In the genomic region with DNA sequence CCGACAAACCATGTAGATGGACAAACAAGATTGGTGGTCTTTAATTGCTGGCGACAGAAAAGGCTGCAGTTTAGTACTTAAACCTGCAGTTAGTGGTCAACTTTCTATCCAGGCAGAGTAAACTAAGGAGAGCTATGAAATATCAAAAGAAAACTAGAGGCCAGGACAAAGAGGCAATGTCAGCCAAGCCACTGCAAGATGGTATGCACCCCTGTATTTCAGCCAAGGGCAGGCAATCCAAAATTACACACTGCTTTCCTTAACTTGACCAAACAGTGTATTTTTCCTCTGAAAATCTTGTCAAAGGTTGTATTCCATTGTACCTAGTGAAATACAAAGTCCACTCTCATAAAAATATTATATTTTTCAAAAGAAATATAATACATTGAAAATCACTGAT, we compare ENCODE assay signal across 26 cellular contexts. TPM values are rescaled to one million over a fixed set of nuclear protein-coding genes. Genes with fewer than 3 reads are reported as not detected.
A peak's percentile ranks its signal among the peaks of the same experiment; 100 is the strongest.
DNase-seq lines count a peak whose midpoint lies in the region; ATAC-seq, FAIRE-seq and TF ChIP-seq lines count a peak whose summit lies in the region.
"Had no signal": no experiment of that assay in that cellular context is flagged by ENCODE, and none has a peak within 500 bp of the region (broad histone marks: within the 10 kb centered on the region; RNA-seq: fewer than 3 reads in every experiment).

No MANE protein-coding gene starts in this region.

- no peak overlapping the region for H3K4me2 ChIP-seq in GM12878 (ENCODE audit: control insufficient read depth, insufficient read depth)
- H3K4me2 ChIP-seq: BLaER1 treated with 17β-estradiol and CSF1 and Interleukin-3, amounts not matched to agents 10 nM and 100 nM; KMS-11 had no signal

- TF ChIP-seq POLR2A in GM12878 (IDR thresholded peaks at IDR 0.05; ENCODE audit: low read depth, low read length): no peak

- H3K4me1 Mint-ChIP-seq in activated CD8-positive, alpha-beta T cell treated with anti-CD3 and anti-CD28 coated beads for 36 hours (ENCODE audit: low read depth): peaks cover 39% of the 10 kb centered on the region
- peaks cover 22% of the 10 kb centered on the region for H3K4me1 Mint-ChIP-seq in activated CD8-positive, alpha-beta T cell treated with anti-CD3 and anti-CD28 coated beads, Interleukin-2, amount 10 ng/mL, durations not matched to agents 7 days and 5 days (ENCODE audit: low read depth)
- H3K4me1 Mint-ChIP-seq in T-helper 17 cell: peaks cover 6% of the 10 kb centered on the region
- peaks cover 9% of the 10 kb centered on the region for H3K4me1 Mint-ChIP-seq in stimulated activated memory B cell treated with anti-CD40 and anti-IgM and Interleukin-4, amounts not matched to agents 10 μg/mL and 1 μg/mL and 100 μg/mL, for 72 hours

- no peak for TF ChIP-seq EP300 in GM12878 (IDR thresholded peaks at IDR 0.05; ENCODE audit: borderline replicate concordance in 1 of 2, control insufficient read depth in 1 of 2, low read depth in 2 of 2, low read length in 2 of 2)

- BruUV-seq in GM12878 (replicated peaks; lab: Mats Ljungman, UMichigan): TSS peak; percentile 29

- no peak overlapping the region for H3K9ac ChIP-seq in GM12878 (ENCODE audit: control insufficient read depth, insufficient read depth, low read length)
- H3K9ac ChIP-seq: BLaER1 treated with 17β-estradiol and CSF1 and Interleukin-3, amounts not matched to agents 10 nM and 100 nM; KMS-11 had no signal

- in situ Hi-C loops in GM12878 (cut with MboI): no loop called here

- H3K36me3 ChIP-seq in left ventricle myocardium inferior (peaks cover 61% of the 10 kb centered on the region), right atrium auricular region (peaks cover 54% of the 10 kb centered on the region), GM12878 (ENCODE audit: control insufficient read depth in 2 of 2, insufficient read depth in 2 of 2, low read length in 1 of 2) (peaks cover 10 to 22% of the 10 kb centered on the region in 2 experiments)

- no peak for TF ChIP-seq CTCF in activated CD8-positive, alpha-beta T cell treated with anti-CD3 and anti-CD28 coated beads for 36 hours (IDR thresholded peaks at IDR 0.05)
- TF ChIP-seq CTCF in left ventricle myocardium inferior (IDR thresholded peaks at IDR 0.05; ENCODE audit: borderline replicate concordance) (no peak), right atrium auricular region (IDR thresholded peaks at IDR 0.05) (no peak), GM12878 (IDR thresholded peaks at IDR 0.05 in 2 of 3, conservative IDR thresholded peaks at IDR 0.05 in 1 of 3; ENCODE audit: control insufficient read depth in 2 of 3, extremely low read depth in 1 of 3, insufficient read depth in 1 of 3, low read depth in 3 of 3, low read length in 3 of 3) (no peak)

- no peaks in the 10 kb centered on the region for H3K27me3 Mint-ChIP-seq in activated CD8-positive, alpha-beta T cell treated with anti-CD3 and anti-CD28 coated beads for 36 hours
- no peaks in the 10 kb centered on the region for H3K27me3 Mint-ChIP-seq in activated CD8-positive, alpha-beta T cell treated with anti-CD3 and anti-CD28 coated beads, Interleukin-2, amount 10 ng/mL, durations not matched to agents 7 days and 5 days (ENCODE audit: low read depth)
- no peaks in the 10 kb centered on the region for H3K27me3 Mint-ChIP-seq in T-helper 17 cell
- H3K27me3 Mint-ChIP-seq in stimulated activated memory B cell treated with anti-CD40 and anti-IgM and Interleukin-4, amounts not matched to agents 10 μg/mL and 1 μg/mL and 100 μg/mL, for 72 hours: no peaks in the 10 kb centered on the region
- H3K27me3 Mint-ChIP-seq: CD4-positive, alpha-beta memory T cell had no signal

- intact Hi-C loops in activated CD8-positive, alpha-beta T cell treated with anti-CD3 and anti-CD28 coated beads for 36 hours (cut with micrococcal nuclease): no loop called here
- intact Hi-C loops in left ventricle myocardium inferior (cut with micrococcal nuclease): no loop called here
- intact Hi-C loops in GM12878 (cut with micrococcal nuclease; ENCODE audit: unreplicated experiment): no loop called here

- peaks cover 45% of the 10 kb centered on the region for H3K36me3 Mint-ChIP-seq in activated CD8-positive, alpha-beta T cell treated with anti-CD3 and anti-CD28 coated beads for 36 hours (ENCODE audit: low read depth)
- H3K36me3 Mint-ChIP-seq in activated CD8-positive, alpha-beta T cell treated with anti-CD3 and anti-CD28 coated beads, Interleukin-2, amount 10 ng/mL, durations not matched to agents 7 days and 5 days (ENCODE audit: low read depth): peaks cover 54% of the 10 kb centered on the region
- peaks cover 11% of the 10 kb centered on the region for H3K36me3 Mint-ChIP-seq in T-helper 17 cell (ENCODE audit: low read depth)
- H3K36me3 Mint-ChIP-seq in stimulated activated memory B cell treated with anti-CD40 and anti-IgM and Interleukin-4, amounts not matched to agents 10 μg/mL and 1 μg/mL and 100 μg/mL, for 72 hours: peaks cover 57% of the 10 kb centered on the region

- H3K9me3 ChIP-seq in left ventricle myocardium inferior (replicated peaks) (no peaks in the 10 kb centered on the region), right atrium auricular region (no peaks in the 10 kb centered on the region), T-helper 17 cell (ENCODE audit: control insufficient read depth, low read length, poor library complexity, severe bottlenecking) (no peaks in the 10 kb centered on the region), GM12878 (replicated peaks; ENCODE audit: control insufficient read depth, insufficient read depth, low read length) (no peaks in the 10 kb centered on the region)
- H3K9me3 ChIP-seq: BLaER1 treated with 17β-estradiol and CSF1 and Interleukin-3, amounts not matched to agents 10 nM and 100 nM had no signal

- no peaks in the 10 kb centered on the region for H3K79me2 ChIP-seq in GM12878 (ENCODE audit: control insufficient read depth, insufficient read depth, low read length)

- no peak overlapping the region for H3K4me3 Mint-ChIP-seq in activated CD8-positive, alpha-beta T cell treated with anti-CD3 and anti-CD28 coated beads for 36 hours
- H3K4me3 Mint-ChIP-seq in activated CD8-positive, alpha-beta T cell treated with anti-CD3 and anti-CD28 coated beads, Interleukin-2, amount 10 ng/mL, durations not matched to agents 7 days and 5 days: no peak overlapping the region
- no peak overlapping the region for H3K4me3 Mint-ChIP-seq in T-helper 17 cell
- no peak overlapping the region for H3K4me3 Mint-ChIP-seq in stimulated activated memory B cell treated with anti-CD40 and anti-IgM and Interleukin-4, amounts not matched to agents 10 μg/mL and 1 μg/mL and 100 μg/mL, for 72 hours
- H3K4me3 Mint-ChIP-seq: CD4-positive, alpha-beta memory T cell had no signal

- RAD21 ChIA-PET in GM12878 (lab: Charles Lee; ENCODE audit: unreplicated experiment): no interaction called here

- no peak for FAIRE-seq in GM12878 (lab: Jason Lieb, UNC)
- FAIRE-seq: GM12892, HTR-8/SVneo had no signal

- no peak overlapping the region for H3K4me3 ChIP-seq in left ventricle myocardium inferior
- H3K4me3 ChIP-seq in right atrium auricular region: no peak overlapping the region
- no peak overlapping the region for H3K4me3 ChIP-seq in GM12878
- H3K4me3 ChIP-seq: BLaER1 treated with 17β-estradiol and CSF1 and Interleukin-3, amounts not matched to agents 10 nM and 100 nM; SK-N-MC had no signal

- POLR2A ChIA-PET in activated CD8-positive, alpha-beta T cell treated with anti-CD3 and anti-CD28 coated beads for 36 hours (lab: Charles Lee): interaction anchor here (1.3 to 1.8 kb wide), 3 partner anchors 9 to 196 kb away, joined by 4 to 7 read pairs (median 6); a partner anchor contains a TSS
- POLR2A ChIA-PET in activated CD8-positive, alpha-beta T cell treated with anti-CD3 and anti-CD28 coated beads, Interleukin-2, amount 10 ng/mL, durations not matched to agents 7 days and 5 days (lab: Charles Lee): interaction anchor here (0.7 kb wide), 1 partner anchor 197 kb away, joined by 4 read pairs; a partner anchor contains a TSS
- POLR2A ChIA-PET in GM12878 (lab: Charles Lee): interaction anchor here (2.1 kb wide), 1 partner anchor 9 kb away, joined by 8 read pairs; a partner anchor contains a TSS

- no peak overlapping the region for H2AFZ ChIP-seq in GM12878 (ENCODE audit: control insufficient read depth, low read depth, low read length)

- H3K4me1 ChIP-seq in left ventricle myocardium inferior: peaks cover 10% of the 10 kb centered on the region
- no peaks in the 10 kb centered on the region for H3K4me1 ChIP-seq in right atrium auricular region
- no peaks in the 10 kb centered on the region for H3K4me1 ChIP-seq in GM12878 (ENCODE audit: control insufficient read depth, insufficient read depth, low read length)

- no peak for ATAC-seq in activated CD8-positive, alpha-beta T cell treated with anti-CD3 and anti-CD28 coated beads for 36 hours
- no peak for ATAC-seq in activated CD8-positive, alpha-beta T cell treated with anti-CD3 and anti-CD28 coated beads, Interleukin-2, amount 10 ng/mL, durations not matched to agents 7 days and 5 days
- ATAC-seq in T-helper 17 cell: no peak
- ATAC-seq in GM12878: no peak
- ATAC-seq in stimulated activated memory B cell treated with anti-CD40 and anti-IgM and Interleukin-4, amounts not matched to agents 10 μg/mL and 1 μg/mL and 100 μg/mL, for 72 hours: no peak

- H3K27me3 ChIP-seq in left ventricle myocardium inferior (ENCODE audit: low read depth) (no peaks in the 10 kb centered on the region), right atrium auricular region (no peaks in the 10 kb centered on the region), GM12878 (replicated peaks in 1 of 2; ENCODE audit: control insufficient read depth in 2 of 2, insufficient read depth in 2 of 2, low read length in 1 of 2) (no peaks in the 10 kb centered on the region)
- H3K27me3 ChIP-seq: BLaER1 treated with 17β-estradiol and CSF1 and Interleukin-3, amounts not matched to agents 10 nM and 100 nM had no signal

- no peaks in the 10 kb centered on the region for H4K20me1 ChIP-seq in GM12878 (ENCODE audit: control insufficient read depth, insufficient read depth)

- WGBS in GM12878 (ENCODE audit: insufficient coverage, insufficient replicate concordance, low lambda C conversion rate, missing lambda C conversion rate): 96% methylated on average over 2 of the region's 2 CpGs

- no peak for TF ChIP-seq RAD21 in GM12878 (IDR thresholded peaks at IDR 0.05; ENCODE audit: insufficient read depth, low read depth, low read length)

- H3K27ac Mint-ChIP-seq in activated CD8-positive, alpha-beta T cell treated with anti-CD3 and anti-CD28 coated beads for 36 hours: peak overlapping the region; percentile 85
- no peak overlapping the region for H3K27ac Mint-ChIP-seq in activated CD8-positive, alpha-beta T cell treated with anti-CD3 and anti-CD28 coated beads, Interleukin-2, amount 10 ng/mL, durations not matched to agents 7 days and 5 days
- peak overlapping the region; percentile 72 for H3K27ac Mint-ChIP-seq in T-helper 17 cell
- H3K27ac Mint-ChIP-seq in stimulated activated memory B cell treated with anti-CD40 and anti-IgM and Interleukin-4, amounts not matched to agents 10 μg/mL and 1 μg/mL and 100 μg/mL, for 72 hours: no peak overlapping the region

- CTCF ChIA-PET in activated CD8-positive, alpha-beta T cell treated with anti-CD3 and anti-CD28 coated beads for 36 hours (lab: Charles Lee): interaction anchor here (0.6 to 2.7 kb wide), 3 partner anchors 9 to 132 kb away, joined by 3 to 7 read pairs (median 6); no protein-coding TSS in a partner anchor
- CTCF ChIA-PET in activated CD8-positive, alpha-beta T cell treated with anti-CD3 and anti-CD28 coated beads, Interleukin-2, amount 10 ng/mL, durations not matched to agents 7 days and 5 days (lab: Charles Lee): no interaction called here
- CTCF ChIA-PET in GM12878 (lab: Yijun Ruan, JAX): interaction anchor here (1.3 kb wide), 1 partner anchor 219 kb away, joined by 4 read pairs; no protein-coding TSS in a partner anchor

- peak overlapping the region; percentile 47 for H3K27ac ChIP-seq in left ventricle myocardium inferior (replicated peaks)
- no peak overlapping the region for H3K27ac ChIP-seq in right atrium auricular region
- no peak overlapping the region for H3K27ac ChIP-seq in GM12878 (ENCODE audit: control insufficient read depth, insufficient read depth)
- H3K27ac ChIP-seq: BLaER1 treated with 17β-estradiol and CSF1 and Interleukin-3, amounts not matched to agents 10 nM and 100 nM; KMS-11; SK-N-MC had no signal

- no peaks in the 10 kb centered on the region for H3K9me3 Mint-ChIP-seq in activated CD8-positive, alpha-beta T cell treated with anti-CD3 and anti-CD28 coated beads for 36 hours
- no peaks in the 10 kb centered on the region for H3K9me3 Mint-ChIP-seq in activated CD8-positive, alpha-beta T cell treated with anti-CD3 and anti-CD28 coated beads, Interleukin-2, amount 10 ng/mL, durations not matched to agents 7 days and 5 days (ENCODE audit: insufficient read depth)
- H3K9me3 Mint-ChIP-seq in stimulated activated memory B cell treated with anti-CD40 and anti-IgM and Interleukin-4, amounts not matched to agents 10 μg/mL and 1 μg/mL and 100 μg/mL, for 72 hours: no peaks in the 10 kb centered on the region

- SMC1A ChIA-PET in GM12878 (lab: Charles Lee; ENCODE audit: uncharacterized antibody, unreplicated experiment): interaction anchor here (0.8 kb wide), 1 partner anchor 26 kb away, joined by 3 read pairs; no protein-coding TSS in a partner anchor

- DNase-seq in activated CD8-positive, alpha-beta T cell treated with anti-CD3 and anti-CD28 coated beads for 36 hours: no peak
- DNase-seq in activated CD8-positive, alpha-beta T cell treated with anti-CD3 and anti-CD28 coated beads, Interleukin-2, amount 10 ng/mL, durations not matched to agents 7 days and 5 days: no peak
- DNase-seq in left ventricle myocardium inferior: no peak
- DNase-seq in right atrium auricular region (ENCODE audit: low spot score): no peak
- DNase-seq in T-helper 17 cell: no peak
- DNase-seq in GM12878 (ENCODE audit: low read depth, low spot score): no peak
- DNase-seq in NCI-H510A treated with DMSO at 0.1 percent for 48 hours (lab: John Stamatoyannopoulos, UW): no peak
- DNase-seq: 8988T; CD4-positive, alpha-beta memory T cell; DND-41; GOT3; HCEC 1CT; IMR-90; NCI-H1105 treated with DMSO at 0.1 percent for 48 hours; NCI-H2081; NCI-H2171 treated with DMSO at 0.1 percent for 48 hours; NCI-H446; NCI-H526 treated with DMSO at 0.1 percent for 48 hours; OCI-M1; SHP77 treated with DMSO at 0.1 percent for 48 hours had no signal

RNA-seq across cellular contexts. Expression of a gene that starts 9.3 kb away (rescaled TPM):
- total RNA-seq in activated CD8-positive, alpha-beta T cell treated with anti-CD3 and anti-CD28 coated beads for 36 hours: 100 to 1,000 TPM; 115 to 134 TPM
- 10 to 100 TPM; 79.8 to 80.1 TPM for total RNA-seq in activated CD8-positive, alpha-beta T cell treated with anti-CD3 and anti-CD28 coated beads, Interleukin-2, amount 10 ng/mL, durations not matched to agents 7 days and 5 days
- total RNA-seq in left ventricle myocardium inferior (22.8 TPM), right atrium auricular region (10 to 100 TPM; 13.3 to 14.9 TPM), T-helper 17 cell (10 to 100 TPM; 30.2 to 31.9 TPM), GM12878 (2014; rRNA removed) (104 and 109 TPM in 2 replicates), GM12878 (2014; rRNA removed; fragmentation: Illumina TruSeq; extraction: Trizol) (145 and 157 TPM in 2 replicates), GM12878 (2021) (91.1 and 92.9 TPM in 2 replicates)
- total RNA-seq in GM12878 (2013; cell fraction: nucleolus; rRNA removed): 42.7 and 44.0 TPM in 2 replicates
- 28.5 TPM for polyA plus RNA-seq in GM12878 (2011; ENCODE audit: low read depth)
- polyA plus RNA-seq in GM12878 (2011; rRNA removed) (47.2 and 79.2 TPM in 2 replicates), GM12878 (2014; fragmentation: Illumina TruSeq; extraction: Trizol) (286 and 334 TPM in 2 replicates), GM12878 (2014; fragmentation: Nextera tagmentation; extraction: Ambion mirVana) (100 to 1,000 TPM; 156 to 171 TPM), GM12878 (2014; rRNA removed) (57.9 and 61.7 TPM in 2 replicates), GM12878 (2016; fragmentation: Nextera tagmentation; extraction: Ambion mirVana) (100 to 1,000 TPM; 164 to 183 TPM)
- polyA plus RNA-seq in GM12878 (2011; cell fraction: cytosol; rRNA removed): 17.6 and 17.8 TPM in 2 replicates
- polyA plus RNA-seq in GM12878 (2011; cell fraction: nucleus; rRNA removed): 17.5 and 29.0 TPM in 2 replicates
- polyA plus RNA-seq in GM12878 (2012): 45.2 and 56.4 TPM in 2 replicates
- polyA minus RNA-seq in GM12878 (2011; rRNA and poly(A)+ RNA removed): 16.8 TPM in 2 replicates
- polyA minus RNA-seq in GM12878 (2011; cell fraction: cytosol; rRNA and poly(A)+ RNA removed): 11.6 and 17.8 TPM in 2 replicates
- 7.7 and 19.3 TPM in 2 replicates for polyA minus RNA-seq in GM12878 (2011; cell fraction: nucleus; rRNA and poly(A)+ RNA removed)

RNA-seq across cellular contexts. Expression of a gene that starts 28.1 kb away (rescaled TPM):
- 10 to 100 TPM; 55.9 to 58.1 TPM for total RNA-seq in activated CD8-positive, alpha-beta T cell treated with anti-CD3 and anti-CD28 coated beads for 36 hours
- 10 to 100 TPM; 55.4 to 57.9 TPM for total RNA-seq in activated CD8-positive, alpha-beta T cell treated with anti-CD3 and anti-CD28 coated beads, Interleukin-2, amount 10 ng/mL, durations not matched to agents 7 days and 5 days
- total RNA-seq in left ventricle myocardium inferior: 42.6 TPM
- 10 to 100 TPM; 22.4 to 30.9 TPM for total RNA-seq in right atrium auricular region
- total RNA-seq in T-helper 17 cell: 10 to 100 TPM; 37.0 to 55.9 TPM
- total RNA-seq in GM12878 (2013; cell fraction: nucleolus; rRNA removed): 26.6 and 33.4 TPM in 2 replicates
- 45.6 and 56.0 TPM in 2 replicates for total RNA-seq in GM12878 (2014; rRNA removed)
- 50.8 and 55.4 TPM in 2 replicates for total RNA-seq in GM12878 (2014; rRNA removed; fragmentation: Illumina TruSeq; extraction: Trizol)
- total RNA-seq in GM12878 (2021): 58.3 and 61.4 TPM in 2 replicates
- polyA plus RNA-seq in GM12878 (2011; ENCODE audit: low read depth): 23.5 TPM
- polyA plus RNA-seq in GM12878 (2011; rRNA removed): 56.9 and 76.0 TPM in 2 replicates
- polyA plus RNA-seq in GM12878 (2011; cell fraction: cytosol; rRNA removed): 31.8 and 39.5 TPM in 2 replicates
- 11.6 and 16.5 TPM in 2 replicates for polyA plus RNA-seq in GM12878 (2011; cell fraction: nucleus; rRNA removed)
- polyA plus RNA-seq in GM12878 (2012): 28.1 and 34.0 TPM in 2 replicates
- polyA plus RNA-seq in GM12878 (2014; fragmentation: Illumina TruSeq; extraction: Trizol): 50.5 and 56.7 TPM in 2 replicates
- polyA plus RNA-seq in GM12878 (2014; fragmentation: Nextera tagmentation; extraction: Ambion mirVana): 100 to 1,000 TPM in 1 of 2 experiments, 10 to 100 TPM in 1; 67.5 to 102 TPM
- polyA plus RNA-seq in GM12878 (2014; rRNA removed): 43.2 and 55.1 TPM in 2 replicates
- 100 to 1,000 TPM in 1 of 2 experiments, 10 to 100 TPM in 1; 98.3 to 102 TPM for polyA plus RNA-seq in GM12878 (2016; fragmentation: Nextera tagmentation; extraction: Ambion mirVana)
- 30.9 and 33.1 TPM in 2 replicates for polyA minus RNA-seq in GM12878 (2011; rRNA and poly(A)+ RNA removed)
- 16.4 and 28.1 TPM in 2 replicates for polyA minus RNA-seq in GM12878 (2011; cell fraction: cytosol; rRNA and poly(A)+ RNA removed)
- polyA minus RNA-seq in GM12878 (2011; cell fraction: nucleus; rRNA and poly(A)+ RNA removed): 21.3 and 40.7 TPM in 2 replicates

Comparison
In these comparisons a context has a peak if more than half of its experiments do, and no peak if none do; other contexts are left out.
1. H3K27ac Mint-ChIP-seq: peak in activated CD8-positive, alpha-beta T cell treated with anti-CD3 and anti-CD28 coated beads for 36 hours (single experiment) and T-helper 17 cell (single experiment); none in activated CD8-positive, alpha-beta T cell treated with anti-CD3 and anti-CD28 coated beads, Interleukin-2, amount 10 ng/mL, durations not matched to agents 7 days and 5 days (single experiment) and stimulated activated memory B cell treated with anti-CD40 and anti-IgM and Interleukin-4, amounts not matched to agents 10 μg/mL and 1 μg/mL and 100 μg/mL, for 72 hours (single experiment).